In the genomic region with DNA sequence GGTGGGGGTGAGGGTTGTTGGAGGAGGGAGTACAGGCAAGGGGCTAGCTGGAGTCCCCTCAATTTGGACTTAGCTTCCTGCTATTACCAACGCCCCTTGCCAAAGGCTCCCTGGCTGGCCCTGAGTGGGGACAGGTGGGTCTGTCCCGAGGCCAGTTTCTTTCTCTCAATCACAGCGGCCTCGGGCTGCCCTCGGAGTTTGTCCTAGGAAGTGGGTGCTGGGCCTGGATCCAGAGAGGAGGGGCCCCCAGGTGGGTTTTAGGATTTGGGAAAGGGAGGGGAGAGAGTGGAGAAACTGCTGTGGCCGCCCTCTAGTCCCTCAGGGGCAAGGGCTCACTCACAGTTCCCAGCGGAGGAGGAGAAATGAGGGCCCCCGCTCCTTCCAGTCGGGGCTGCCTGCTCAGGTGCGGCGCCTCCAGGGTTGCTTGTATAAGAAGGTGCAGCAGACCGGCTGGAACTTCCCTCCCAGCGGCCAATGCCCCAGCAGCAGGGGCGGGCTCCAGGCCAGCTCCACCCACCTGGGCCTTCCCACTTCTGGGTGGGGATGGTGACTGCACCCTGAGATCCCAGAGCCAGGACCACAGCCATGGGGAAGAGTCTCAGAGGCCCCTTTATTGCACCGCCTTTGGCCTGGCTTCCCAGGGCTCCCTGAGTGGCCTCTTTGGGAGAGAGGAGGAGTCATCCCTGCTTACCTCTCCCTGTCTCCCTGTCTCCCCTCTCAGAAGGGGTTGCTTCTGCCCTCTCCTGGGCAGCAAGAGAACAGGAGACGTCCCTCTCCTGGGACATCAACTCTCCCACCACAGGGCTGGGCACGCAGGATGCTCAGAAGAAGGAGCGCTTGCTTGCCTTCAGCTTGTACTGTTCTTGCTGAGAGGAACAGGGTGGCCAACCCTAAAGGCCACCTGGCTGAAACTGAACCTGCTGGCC, we compare ENCODE assay signal across 9 cellular contexts.
DNase-seq lines count a peak whose midpoint lies in the region; ATAC-seq, FAIRE-seq and TF ChIP-seq lines count a peak whose summit lies in the region.
"Had no signal": no experiment of that assay in that cellular context is flagged by ENCODE, and none has a peak within 500 bp of the region (broad histone marks: within the 10 kb centered on the region; RNA-seq: fewer than 3 reads in every experiment).

No MANE protein-coding gene starts in this region.

- H3K36me3 ChIP-seq in OCI-LY1 (ENCODE audit: insufficient read depth, low read length) (no peaks in the 10 kb centered on the region), pancreas (no peaks in the 10 kb centered on the region)

- H3K4me3 ChIP-seq in HFF-Myc (replicated peaks; ENCODE audit: low read depth, low read length) (no peak overlapping the region), OCI-LY1 (ENCODE audit: low read depth, low read length, poor library complexity, severe bottlenecking) (peak overlapping the region; percentile 54), pancreas (peak overlapping the region in 2 of 4 donors; percentile 33 to 48)

- ATAC-seq in esophagus mucosa: peak; percentile 72
- ATAC-seq in pancreas: peak; percentile 39 to 74 (median 69)

- H3K27me3 ChIP-seq in OCI-LY1 (ENCODE audit: insufficient read depth, low read length): no peaks in the 10 kb centered on the region; the same call in 1 of the 2 replicates
- no peaks in the 10 kb centered on the region for H3K27me3 ChIP-seq in pancreas

- H3K9me3 ChIP-seq in OCI-LY1 (ENCODE audit: low read length) (no peaks in the 10 kb centered on the region), pancreas (no peaks in the 10 kb centered on the region)

- no peak for TF ChIP-seq POLR2A in erythroblast (IDR thresholded peaks at IDR 0.05; ENCODE audit: low read length)

- DNase-seq in D341Med (ENCODE audit: low spot score) (peak; percentile 74), HFF-Myc (ENCODE audit: extremely low read depth, low read depth) (peak; percentile 40), pancreas (peak in 5 of 6 donors; percentile 78 to 86 (median 83)), NCI-H1694 treated with DMSO at 0.1 percent for 48 hours (lab: John Stamatoyannopoulos, UW) (no peak), erythroblast (lab: John Stamatoyannopoulos, UW) (no peak), putamen (ENCODE audit: low spot score) (no peak)

- no peaks in the 10 kb centered on the region for H4K20me1 ChIP-seq in OCI-LY1 (ENCODE audit: insufficient read depth, low read length)

- peak overlapping the region; percentile 56 for H3K4me2 ChIP-seq in OCI-LY1 (ENCODE audit: low read length)

- H3K27ac ChIP-seq in OCI-LY1 (ENCODE audit: low read depth, low read length, poor library complexity, severe bottlenecking): no peak overlapping the region
- peak overlapping the region in 2 of 4 donors; percentile 16 to 18 for H3K27ac ChIP-seq in pancreas
- H3K27ac ChIP-seq: parathyroid adenoma had no signal

- no peaks in the 10 kb centered on the region for H3K9me2 ChIP-seq in OCI-LY1 (ENCODE audit: low read depth, low read length)

- peak overlapping the region; percentile 26; the same call in 1 of the 2 replicates for H3K9ac ChIP-seq in OCI-LY1 (ENCODE audit: low read length)
- H3K9ac ChIP-seq: parathyroid adenoma had no signal

- H3K4me1 ChIP-seq in OCI-LY1 (ENCODE audit: insufficient read depth, low read length, severe bottlenecking): peaks cover 37% of the 10 kb centered on the region
- H3K4me1 ChIP-seq in pancreas: peaks cover 0 to 16% (median 5%) of the 10 kb centered on the region in 3 donors

- H3K79me2 ChIP-seq in OCI-LY1 (ENCODE audit: insufficient read depth, low read length): no peaks in the 10 kb centered on the region
- H3K79me2 ChIP-seq: parathyroid adenoma had no signal

- TF ChIP-seq CTCF in HFF-Myc (IDR thresholded peaks at IDR 0.05; ENCODE audit: low read depth, low read length, missing control alignments): peak; percentile 83
- peak; percentile 38 for TF ChIP-seq CTCF in OCI-LY1 (IDR thresholded peaks at IDR 0.05; ENCODE audit: low read length)
- TF ChIP-seq CTCF in pancreas (IDR thresholded peaks at IDR 0.05): no peak

- intact Hi-C loops in pancreas (cut with DNase I): no loop called here

- no peak overlapping the region for H2AFZ ChIP-seq in OCI-LY1 (ENCODE audit: low read length)
- H2AFZ ChIP-seq: parathyroid adenoma had no signal

- WGBS in pancreas, 2 donors: 31 to 71% methylated on average over 18 of the region's 18 CpGs

- FAIRE-seq in pancreas (lab: Jason Lieb, UNC): no peak

- H3F3A ChIP-seq in OCI-LY1 (ENCODE audit: insufficient read depth, low read length): peaks cover 8% of the 10 kb centered on the region; the same call in 1 of the 2 replicates

Comparison
In these comparisons a context has a peak if more than half of its experiments do, and no peak if none do; other contexts are left out.
1. DNase-seq: peak in D341Med (single experiment), HFF-Myc (single experiment) and pancreas (5 of 6); none in NCI-H1694 treated with DMSO at 0.1 percent for 48 hours (single experiment), erythroblast (0 of 2) and putamen (single experiment).
2. CTCF ChIP-seq: peak in HFF-Myc (single experiment) and OCI-LY1 (single experiment); none in pancreas (0 of 4).